In genomic region chr18:49050462-49050861, GRCh38 we compare ENCODE assay signal across 17 cellular contexts.
DNase-seq lines count a peak whose midpoint lies in the region; ATAC-seq and TF ChIP-seq lines count a peak whose summit lies in the region.
"Had no signal": no experiment of that assay in that cellular context is flagged by ENCODE, and none has a peak within 500 bp of the region (broad histone marks: within the 10 kb centered on the region; RNA-seq: fewer than 3 reads in every experiment).

No MANE protein-coding gene starts in this region.

- H3K4me1 ChIP-seq in BLaER1 = peaks cover 92% of the 10 kb centered on the region
- peaks cover 38% of the 10 kb centered on the region for H3K4me1 ChIP-seq in IMR-90 (ENCODE audit: control insufficient read depth, insufficient read depth, low read length)
- no peaks in the 10 kb centered on the region; the same call in 1 of the 2 replicates for H3K4me1 ChIP-seq in PC-3 (ENCODE audit: insufficient read depth, low read length)
- H3K4me1 ChIP-seq: A549 had no signal

- CTCF ChIA-PET in IMR-90 (lab: Yijun Ruan, JAX) = interaction anchor here (0.7 kb wide), 1 partner anchor 9 kb away, joined by 4 read pairs; no protein-coding TSS in a partner anchor
- CTCF ChIA-PET in PC-3 (lab: Charles Lee) = no interaction called here

- H3K9me1 ChIP-seq in IMR-90 (ENCODE audit: insufficient read depth, low read length) = peaks cover 46% of the 10 kb centered on the region

- H2AFZ ChIP-seq in IMR-90 (replicated peaks; ENCODE audit: low read length, poor library complexity) (no peak overlapping the region), PC-3 (ENCODE audit: low read length) (no peak overlapping the region)

- intact Hi-C loops in IMR-90 (cut with micrococcal nuclease) = no loop called here
- intact Hi-C loops in PC-3 (cut with micrococcal nuclease) = no loop called here

- H3K27me3 ChIP-seq in BLaER1 (no peaks in the 10 kb centered on the region), IMR-90 (ENCODE audit: control insufficient read depth, insufficient read depth, low read length) (no peaks in the 10 kb centered on the region), PC-3 (ENCODE audit: low read length) (no peaks in the 10 kb centered on the region)

- no peak for TF ChIP-seq POLR2A in IMR-90 (IDR thresholded peaks at IDR 0.05; ENCODE audit: low read depth, low read length)

- in situ Hi-C loops in IMR-90 (cut with MboI; ENCODE audit: low sequenced_read_pairs) = no loop called here

- no TSS peak for BruUV-seq in IMR-90 (replicated peaks; lab: Mats Ljungman, UMichigan)
- BruUV-seq in PC-3 (replicated peaks; lab: Mats Ljungman, UMichigan) = no TSS peak

- peak overlapping the region; percentile 30 for H4K91ac ChIP-seq in IMR-90 (ENCODE audit: insufficient read depth, low read depth, low read length)

- ATAC-seq in IMR-90 (ENCODE audit: low read depth) (no peak), PC-3 (no peak), HG02571 (IDR thresholded peaks at IDR 0.05; ENCODE audit: unreplicated experiment) (no peak)
- ATAC-seq: A549, HepG2, T-helper 17 cell had no signal

- peak overlapping the region; percentile 91; the same call in 1 of the 2 replicates for H2AK5ac ChIP-seq in IMR-90 (ENCODE audit: low read depth, low read length)

- no peak for TF ChIP-seq RAD21 in IMR-90 (IDR thresholded peaks at IDR 0.05; ENCODE audit: low read length)

- peak overlapping the region; percentile 30; the same call in 1 of the 2 replicates for H2BK20ac ChIP-seq in IMR-90 (ENCODE audit: low read depth, low read length)

- peak overlapping the region; percentile 16; the same call in 1 of the 3 replicates for H2BK15ac ChIP-seq in IMR-90 (ENCODE audit: low read depth, low read length)

- no peaks in the 10 kb centered on the region for H3K9me3 ChIP-seq in BLaER1
- H3K9me3 ChIP-seq in IMR-90 (ENCODE audit: control insufficient read depth, insufficient read depth, low read length) = no peaks in the 10 kb centered on the region
- no peaks in the 10 kb centered on the region for H3K9me3 ChIP-seq in PC-3 (ENCODE audit: low read length)
- H3K9me3 ChIP-seq: A549 had no signal

- WGBS in IMR-90 (ENCODE audit: extremely low coverage in 2 of 2, insufficient read length in 1 of 2), 2 experiments = 88% methylated on average over 4 of the region's 6 CpGs; no CpG with 5 or more reads in 1 of the 2 experiments

- H3K79me1 ChIP-seq in IMR-90 (ENCODE audit: low read depth in 1 of 2, low read length in 2 of 2) = peaks cover 14 to 41% of the 10 kb centered on the region in 2 experiments; a peak in 3 of 4 replicates

- dilution Hi-C loops in IMR-90 (cut with HindIII; ENCODE audit: low sequenced_read_pairs, unreplicated experiment) = no loop called here

- H3K4me3 ChIP-seq in BLaER1 = no peak overlapping the region
- H3K4me3 ChIP-seq in IMR-90 (ENCODE audit: insufficient read depth, low read depth, low read length) = no peak overlapping the region
- no peak overlapping the region for H3K4me3 ChIP-seq in PC-3 (ENCODE audit: low read length)
- H3K4me3 ChIP-seq: A549, GM12878 had no signal

- no peak overlapping the region; the same call in 1 of the 2 replicates for H3K23ac ChIP-seq in IMR-90 (ENCODE audit: low read depth, low read length)

- H3K14ac ChIP-seq in IMR-90 (replicated peaks; ENCODE audit: low read depth, low read length) = 0 out of 2 replicates have a peak overlapping the region, but pooled peaks have one; percentile 14

- DNase-seq in IMR-90 (no peak), NCI-H69 (lab: John Stamatoyannopoulos, UW) (peak; percentile 56), dermis blood vessel endothelial cell (peak; percentile 28), GF-D8 (lab: John Stamatoyannopoulos, UW) (no peak), NCI-H1694 (lab: John Stamatoyannopoulos, UW) (no peak), PC-3 (no peak)
- DNase-seq: HCEC 1CT, NCI-H1436, NCI-H2081 treated with DMSO at 0.1 percent for 48 hours, NCI-H524, T-helper 17 cell had no signal

- H4K20me1 ChIP-seq in BLaER1 (no peaks in the 10 kb centered on the region), IMR-90 (ENCODE audit: insufficient read depth, low read length) (no peaks in the 10 kb centered on the region), PC-3 (ENCODE audit: low read length) (no peaks in the 10 kb centered on the region)

- H3K36me3 ChIP-seq in BLaER1 = peaks cover 13% of the 10 kb centered on the region
- no peaks in the 10 kb centered on the region for H3K36me3 ChIP-seq in IMR-90 (ENCODE audit: control insufficient read depth, insufficient read depth, low read length)
- H3K36me3 ChIP-seq in PC-3 (ENCODE audit: low read depth, low read length) = no peaks in the 10 kb centered on the region

- H3F3A ChIP-seq in PC-3 (ENCODE audit: low read length, unreplicated experiment) = no peaks in the 10 kb centered on the region

- H3K4ac ChIP-seq in IMR-90 (ENCODE audit: low read depth, low read length) = peak overlapping the region; percentile 37

- no peak overlapping the region; the same call in 1 of the 2 replicates for H3K18ac ChIP-seq in IMR-90 (ENCODE audit: low read depth, low read length)

- peak overlapping the region; percentile 99; the same call in 1 of the 2 replicates for H3K27ac ChIP-seq in BLaER1
- no peak overlapping the region for H3K27ac ChIP-seq in IMR-90 (ENCODE audit: insufficient read depth, low read length)
- no peak overlapping the region for H3K27ac ChIP-seq in PC-3 (ENCODE audit: low read length)
- H3K27ac ChIP-seq: A549, RWPE1 had no signal

- H3K79me2 ChIP-seq in PC-3 (ENCODE audit: low read length) = no peaks in the 10 kb centered on the region

- POLR2A ChIA-PET in IMR-90 (lab: Charles Lee; ENCODE audit: unreplicated experiment) (no interaction called here), PC-3 (lab: Charles Lee; ENCODE audit: unreplicated experiment) (no interaction called here)

- H2BK5ac ChIP-seq in IMR-90 (ENCODE audit: low read depth, low read length, poor library complexity, severe bottlenecking) = no peak overlapping the region

- no peak overlapping the region for H3K56ac ChIP-seq in IMR-90 (ENCODE audit: extremely low read depth, insufficient read depth, low read length)

- H2BK120ac ChIP-seq in IMR-90 (ENCODE audit: low read depth, low read length) = no peak overlapping the region

- no peak overlapping the region for H4K8ac ChIP-seq in IMR-90 (ENCODE audit: low read depth in 2 of 2, low read length in 2 of 2)

- H3K9me2 ChIP-seq in PC-3 (replicated peaks; ENCODE audit: low read length) = no peaks in the 10 kb centered on the region

- no peak overlapping the region for H2AK9ac ChIP-seq in IMR-90 (replicated peaks; ENCODE audit: low read depth, low read length, poor library complexity)

- H3K4me2 ChIP-seq in BLaER1 = peak overlapping the region; percentile 86; the same call in 1 of the 2 replicates
- no peak overlapping the region for H3K4me2 ChIP-seq in IMR-90 (ENCODE audit: low read depth, low read length)
- no peak overlapping the region for H3K4me2 ChIP-seq in PC-3 (ENCODE audit: low read length)
- H3K4me2 ChIP-seq: A549 had no signal

- TF ChIP-seq CTCF in IMR-90 (conservative IDR thresholded peaks at IDR 0.05; ENCODE audit: low read depth, low read length) = no peak
- no peak for TF ChIP-seq CTCF in PC-3 (conservative IDR thresholded peaks at IDR 0.05; ENCODE audit: low read depth, low read length)

- H4K5ac ChIP-seq in IMR-90 (ENCODE audit: low read depth, low read length) = no peak overlapping the region

- H3K9ac ChIP-seq in BLaER1 = no peak overlapping the region
- no peak overlapping the region for H3K9ac ChIP-seq in IMR-90 (ENCODE audit: low read depth, low read length)
- H3K9ac ChIP-seq in PC-3 (ENCODE audit: low read length) = no peak overlapping the region

TF ChIP-seq in IMR-90, 13 proteins besides CTCF, POLR2A, EP300 and RAD21:
- TF ChIP-seq MAZ (IDR thresholded peaks at IDR 0.05; ENCODE audit: borderline replicate concordance, low read depth, low read length) = no peak
- TF ChIP-seq NFE2L2 (IDR thresholded peaks at IDR 0.05; ENCODE audit: low read depth, low read length) = no peak
- no peak for TF ChIP-seq RFX5 (IDR thresholded peaks at IDR 0.05; ENCODE audit: low read depth, low read length)
- no peak for TF ChIP-seq RCOR1 (IDR thresholded peaks at IDR 0.05; ENCODE audit: insufficient replicate concordance, low read length)

Comparison
In these comparisons a context has a peak if more than half of its experiments do, and no peak if none do; other contexts are left out.
1. DNase-seq: peak in NCI-H69 (single experiment) and dermis blood vessel endothelial cell (single experiment); none in IMR-90 (single experiment), GF-D8 (single experiment), NCI-H1694 (single experiment) and PC-3 (single experiment).